In the genomic region with DNA sequence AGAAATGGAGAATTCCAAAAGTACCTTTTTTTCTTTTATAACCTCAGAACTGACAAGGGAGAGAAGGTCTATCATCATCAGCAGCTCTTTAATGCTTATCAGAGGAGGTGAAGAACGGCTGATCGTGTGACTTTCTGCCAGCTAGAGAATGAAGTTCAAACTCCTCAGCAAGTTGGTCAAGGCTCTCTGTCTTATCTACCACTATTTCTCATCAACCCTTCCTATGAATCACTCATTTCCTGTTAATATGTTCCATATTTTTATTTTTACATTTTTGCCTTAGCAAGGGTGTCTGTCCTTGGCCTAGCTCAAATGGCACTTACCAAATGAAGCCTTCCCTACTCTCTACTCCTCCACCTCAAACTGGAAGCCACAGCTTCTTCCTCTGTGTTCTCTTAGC, we compare ENCODE assay signal across 11 cellular contexts.
DNase-seq lines count a peak whose midpoint lies in the region; ATAC-seq and TF ChIP-seq lines count a peak whose summit lies in the region.
"Had no signal": no experiment of that assay in that cellular context is flagged by ENCODE, and none has a peak within 500 bp of the region (broad histone marks: within the 10 kb centered on the region; RNA-seq: fewer than 3 reads in every experiment).

No MANE protein-coding gene starts in this region.

- no peaks in the 10 kb centered on the region for H3K27me3 ChIP-seq in cardiac muscle cell
- no peaks in the 10 kb centered on the region for H3K27me3 ChIP-seq in mammary epithelial cell (ENCODE audit: insufficient read depth, low read length)
- H3K27me3 ChIP-seq in upper lobe of right lung = no peaks in the 10 kb centered on the region

- peak overlapping the region; percentile 58 for H2AFZ ChIP-seq in mammary epithelial cell (ENCODE audit: low read depth, low read length)

- H3K9me3 ChIP-seq in cardiac muscle cell (ENCODE audit: low read depth) (no peaks in the 10 kb centered on the region), mammary epithelial cell (replicated peaks; ENCODE audit: insufficient read depth, low read length) (peaks cover 5% of the 10 kb centered on the region), mesodermal cell (ENCODE audit: control insufficient read depth, low read length) (peaks cover 11% of the 10 kb centered on the region), upper lobe of right lung (peaks cover 4% of the 10 kb centered on the region)

- CTCF ChIA-PET in mammary epithelial cell (lab: Charles Lee; ENCODE audit: low non-redundant PET) = no interaction called here

- WGBS in mammary epithelial cell (ENCODE audit: low coverage, missing lambda C conversion rate) = 100% methylated on average over 2 of the region's 2 CpGs
- WGBS in mesodermal cell (ENCODE audit: insufficient coverage in 2 of 2), 2 experiments = 94 to 100% methylated on average over 2 of the region's 2 CpGs

- intact Hi-C loops in Right ventricle myocardium inferior (cut with DNase I) = no loop called here
- intact Hi-C loops in mammary epithelial cell (cut with micrococcal nuclease) = no loop called here
- intact Hi-C loops in upper lobe of right lung (cut with DNase I) = no loop called here

- DNase-seq in cardiac muscle cell (ENCODE audit: low read depth in 1 of 2, low spot score in 1 of 2) = peak in 1 of 2 donors; percentile 78
- DNase-seq in Right ventricle myocardium inferior (ENCODE audit: missing footprints) = no peak
- peak; percentile 25 for DNase-seq in mammary epithelial cell
- no peak for DNase-seq in upper lobe of right lung
- DNase-seq in 8988T = no peak
- no peak for DNase-seq in NCI-H1092 (lab: John Stamatoyannopoulos, UW)
- no peak for DNase-seq in glomerular visceral epithelial cell (ENCODE audit: extremely low spot score)
- DNase-seq: activated B cell treated with CpG ODN at 0.5 μM for 24 hours, NCI-H146 had no signal

- TF ChIP-seq CTCF in cardiac muscle cell (IDR thresholded peaks at IDR 0.05; ENCODE audit: low read depth, low read length) (no peak), mammary epithelial cell (conservative IDR thresholded peaks at IDR 0.05 in 1 of 2, IDR thresholded peaks at IDR 0.05 in 1 of 2; ENCODE audit: extremely low read depth in 1 of 2, insufficient read depth in 1 of 2, low read depth in 1 of 2, low read length in 2 of 2) (no peak), upper lobe of right lung (IDR thresholded peaks at IDR 0.05) (no peak)

- in situ Hi-C loops in mammary epithelial cell (cut with MboI; ENCODE audit: low sequenced_read_pairs in 2 of 2) = no loop called here

- dilution Hi-C loops in mammary epithelial cell (cut with HindIII; ENCODE audit: low sequenced_read_pairs) = no loop called here

- H3K4me1 ChIP-seq in cardiac muscle cell (ENCODE audit: low read depth) = no peaks in the 10 kb centered on the region
- peaks cover 19% of the 10 kb centered on the region for H3K4me1 ChIP-seq in mammary epithelial cell (ENCODE audit: insufficient read depth, low read length)
- H3K4me1 ChIP-seq in mesodermal cell (ENCODE audit: control insufficient read depth, insufficient read depth, low read length, poor library complexity, severe bottlenecking) = peaks cover 17% of the 10 kb centered on the region
- H3K4me1 ChIP-seq in upper lobe of right lung = peaks cover 19% of the 10 kb centered on the region

- no peaks in the 10 kb centered on the region for H3K36me3 ChIP-seq in cardiac muscle cell
- H3K36me3 ChIP-seq in mammary epithelial cell (ENCODE audit: insufficient read depth, low read length) = no peaks in the 10 kb centered on the region
- peaks cover 22% of the 10 kb centered on the region for H3K36me3 ChIP-seq in mesodermal cell (ENCODE audit: control insufficient read depth, insufficient read depth, low read length)
- H3K36me3 ChIP-seq in upper lobe of right lung = no peaks in the 10 kb centered on the region

- peak overlapping the region; percentile 59 for H3K4me2 ChIP-seq in mammary epithelial cell (ENCODE audit: insufficient read depth, low read depth, low read length)

- H3K27ac ChIP-seq in cardiac muscle cell = peak overlapping the region; percentile 19
- H3K27ac ChIP-seq in mammary epithelial cell (ENCODE audit: insufficient read depth, low read depth, low read length) = peak overlapping the region; percentile 8
- H3K27ac ChIP-seq in mesodermal cell (ENCODE audit: low read depth, low read length, severe bottlenecking) = peak overlapping the region; percentile 83
- peak overlapping the region; percentile 48 for H3K27ac ChIP-seq in upper lobe of right lung
- H3K27ac ChIP-seq: HL-60 had no signal

- no peaks in the 10 kb centered on the region for H3K79me2 ChIP-seq in mammary epithelial cell (ENCODE audit: insufficient read depth, low read length)

- no peak overlapping the region for H3K4me3 ChIP-seq in cardiac muscle cell
- no peak overlapping the region for H3K4me3 ChIP-seq in mammary epithelial cell (replicated peaks in 1 of 3; ENCODE audit: insufficient read depth in 1 of 3, low read depth in 2 of 3, low read length in 3 of 3)
- H3K4me3 ChIP-seq in mesodermal cell (ENCODE audit: extremely low read depth, insufficient read depth, low read length, poor library complexity, severe bottlenecking) = no peak overlapping the region
- H3K4me3 ChIP-seq in upper lobe of right lung = no peak overlapping the region

- ATAC-seq in Right ventricle myocardium inferior (no peak), upper lobe of right lung (no peak)

- H3K9ac ChIP-seq in mammary epithelial cell (ENCODE audit: insufficient read depth, low read length) = no peak overlapping the region

- no peaks in the 10 kb centered on the region for H4K20me1 ChIP-seq in mammary epithelial cell (ENCODE audit: insufficient read depth, low read length)

- BruUV-seq in mammary epithelial cell (replicated peaks; lab: Mats Ljungman, UMichigan) = no TSS peak

Comparison
In these comparisons a context has a peak if more than half of its experiments do, and no peak if none do; other contexts are left out.
1. H3K27ac ChIP-seq: peak in every context shown above with its lines; median percentile 83 in mesodermal cell; 48 in upper lobe of right lung; 19 in cardiac muscle cell; 8 in mammary epithelial cell.